ENCODE assay signal across 21 cellular contexts in the genomic region with DNA sequence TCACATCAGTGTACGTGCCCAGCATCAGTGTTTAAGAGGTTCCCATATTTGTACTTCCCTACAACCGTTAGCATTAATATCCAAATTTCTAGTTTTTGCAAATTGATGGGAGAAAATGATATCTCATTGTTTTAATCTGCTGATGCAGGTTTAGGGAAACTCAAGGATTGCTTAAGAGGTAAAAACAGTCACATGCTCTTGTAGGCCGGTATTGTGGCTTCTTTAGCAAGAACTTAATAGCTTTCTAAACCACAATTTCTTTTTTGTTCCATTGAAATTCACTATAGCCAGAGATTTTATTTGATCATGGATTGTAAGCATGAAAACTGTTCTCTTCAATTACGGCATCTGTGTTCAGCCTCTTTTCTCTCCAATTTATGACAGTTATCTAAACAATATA. TPM values are rescaled to one million over a fixed set of nuclear protein-coding genes. Genes with fewer than 3 reads are reported as not detected.
DNase-seq lines count a peak whose midpoint lies in the region; ATAC-seq and TF ChIP-seq lines count a peak whose summit lies in the region.
"Had no signal": no experiment of that assay in that cellular context is flagged by ENCODE, and none has a peak within 500 bp of the region (broad histone marks: within the 10 kb centered on the region; RNA-seq: fewer than 3 reads in every experiment).

No MANE protein-coding gene starts in this region.

- peak; percentile 65 for DNase-seq in AG10803 (ENCODE audit: low read depth)
- peak; percentile 47 for DNase-seq in LHCN-M2 (ENCODE audit: low read depth)
- DNase-seq in SKM-1 treated with dmso at 0.1 percent for 144 hours (lab: John Stamatoyannopoulos, UW; ENCODE audit: unreplicated experiment) = peak; percentile 76
- DNase-seq in fibroblast of pulmonary artery (ENCODE audit: low read depth) = peak; percentile 57
- no peak for DNase-seq in kidney tubule cell (ENCODE audit: low spot score)
- DNase-seq in NCI-H446 treated with DMSO at 0.1 percent for 48 hours (lab: John Stamatoyannopoulos, UW) = no peak
- DNase-seq: ACHN; activated CD4-positive, alpha-beta T cell treated with anti-CD3 and anti-CD28 coated beads for 36 hours; activated CD8-positive, alpha-beta memory T cell treated with anti-CD3 and anti-CD28 coated beads, Interleukin-2, amount 50 U/mL, for 48 hours; activated naive CD4-positive, alpha-beta T cell treated with anti-CD3 and anti-CD28 coated beads, Interleukin-2, amount 10 ng/mL, durations not matched to agents 7 days and 5 days; caudate nucleus; effector CD4-positive, alpha-beta T cell; NCI-H2029 treated with DMSO at 0.1 percent for 48 hours; NCI-H774; stimulated activated CD4-positive, alpha-beta T cell treated with anti-CD3 and anti-CD28 coated beads, Interleukin-12 subunit alpha, Interleukin-12 subunit beta, amount 100 ng/mL, for 4 hours; stimulated activated naive CD8-positive, alpha-beta T cell treated with anti-CD3 and anti-CD28 coated beads, Interleukin-15, Interleukin-2, amounts not matched to agents 100 U/mL and 50 U/mL, for 24 hours had no signal

- ATAC-seq in GM19328 (IDR thresholded peaks at IDR 0.05; ENCODE audit: unreplicated experiment) = no peak
- ATAC-seq in HG03354 (IDR thresholded peaks at IDR 0.05; ENCODE audit: poor library complexity, severe bottlenecking, unreplicated experiment) = no peak
- ATAC-seq: activated CD4-positive, alpha-beta T cell treated with anti-CD3 and anti-CD28 coated beads for 36 hours; gastroesophageal sphincter; natural killer cell treated with Interleukin-12 subunit alpha and Interleukin-12 subunit beta and Interleukin-15 and Interleukin-18, amount 100 ng/mL, for 72 hours; stimulated activated naive CD8-positive, alpha-beta T cell treated with anti-CD3 and anti-CD28 coated beads, Interleukin-15, Interleukin-2, amounts not matched to agents 100 U/mL and 50 U/mL, for 24 hours had no signal

- H3K4me3 ChIP-seq in AG10803 (ENCODE audit: low read length) = no peak overlapping the region
- no peak overlapping the region for H3K4me3 ChIP-seq in fibroblast of pulmonary artery (replicated peaks; ENCODE audit: low read depth, low read length)
- H3K4me3 ChIP-seq: gastroesophageal sphincter had no signal

- TF ChIP-seq CTCF in AG10803 (conservative IDR thresholded peaks at IDR 0.05; ENCODE audit: low read length) = no peak
- TF ChIP-seq CTCF in fibroblast of pulmonary artery (IDR thresholded peaks at IDR 0.05; ENCODE audit: low read length, missing control alignments) = no peak

RNA-seq across cellular contexts. Expression of a gene that starts 29.5 kb away (rescaled TPM):
- total RNA-seq in LHCN-M2 (2014; rRNA removed) = 8.7 and 14.1 TPM in 2 replicates
- 6.2 TPM for polyA plus RNA-seq in LHCN-M2 (2012)
- total RNA-seq: activated CD4-positive, alpha-beta T cell treated with anti-CD3 and anti-CD28 coated beads for 36 hours; lung microvascular endothelial cell had no signal

Comparison
In these comparisons a context has a peak if more than half of its experiments do, and no peak if none do; other contexts are left out.
1. DNase-seq: peak in AG10803 (single experiment), LHCN-M2 (single experiment), SKM-1 treated with dmso at 0.1 percent for 144 hours (single experiment) and fibroblast of pulmonary artery (single experiment); none in kidney tubule cell (single experiment) and NCI-H446 treated with DMSO at 0.1 percent for 48 hours (single experiment).